Comparison of ENCODE assay signal across 8 cellular contexts in genomic region chr17:30921544-30922196, GRCh38. TPM values are rescaled to one million over a fixed set of nuclear protein-coding genes. Genes with fewer than 3 reads are reported as not detected.
A peak's percentile ranks its signal among the peaks of the same experiment; 100 is the strongest.
DNase-seq lines count a peak whose midpoint lies in the region; ATAC-seq and TF ChIP-seq lines count a peak whose summit lies in the region.

Gene ADAP2, plus strand, starts transcription at chr17:30921945. Its CDS starts 70 bp downstream, at chr17:30922015.

- H3K4me3 Mint-ChIP-seq in T-helper 2 cell treated with Interferon-gamma antibody and Interleukin-4, amounts not matched to agents 5 μg/mL and 100 μg/mL, for 36 hours = peak within 1 kb of the TSS; percentile 68
- H3K4me3 Mint-ChIP-seq in stimulated activated naive CD8-positive, alpha-beta T cell treated with anti-CD3 and anti-CD28 coated beads, Interleukin-15, Interleukin-2, amounts not matched to agents 100 ng/mL and 50 ng/mL, for 24 hours = peak within 1 kb of the TSS; percentile 80

- no peaks in the 10 kb centered on the region for H3K4me1 ChIP-seq in NT2/D1 (ENCODE audit: insufficient read depth, insufficient read length)
- H3K4me1 ChIP-seq in left lung = peaks cover 0 to 23% of the 10 kb centered on the region in 2 donors

- H3K27ac ChIP-seq in cingulate gyrus (ENCODE audit: low read depth, low read length) (peak within 1 kb of the TSS; percentile 39), left lung (peak within 1 kb of the TSS in 1 of 2 donors; percentile 50)

- H3K9me3 Mint-ChIP-seq in T-helper 2 cell treated with Interferon-gamma antibody and Interleukin-4, amounts not matched to agents 5 μg/mL and 100 μg/mL, for 36 hours = no peaks in the 10 kb centered on the region
- H3K9me3 Mint-ChIP-seq in stimulated activated naive CD8-positive, alpha-beta T cell treated with anti-CD3 and anti-CD28 coated beads, Interleukin-15, Interleukin-2, amounts not matched to agents 100 ng/mL and 50 ng/mL, for 24 hours = no peaks in the 10 kb centered on the region

- peaks cover 5% of the 10 kb centered on the region for H3K4me1 Mint-ChIP-seq in T-helper 2 cell treated with Interferon-gamma antibody and Interleukin-4, amounts not matched to agents 5 μg/mL and 100 μg/mL, for 36 hours (ENCODE audit: low read depth)
- peaks cover 13% of the 10 kb centered on the region for H3K4me1 Mint-ChIP-seq in stimulated activated naive CD8-positive, alpha-beta T cell treated with anti-CD3 and anti-CD28 coated beads, Interleukin-15, Interleukin-2, amounts not matched to agents 100 ng/mL and 50 ng/mL, for 24 hours (ENCODE audit: low read depth)

- peak within 1 kb of the TSS; percentile 21 for H3K9ac ChIP-seq in NT2/D1 (ENCODE audit: insufficient read length, low read depth)

- H3K4me3 ChIP-seq in NT2/D1 (ENCODE audit: insufficient read length, low read depth) (peak within 1 kb of the TSS; percentile 36), left lung (peak within 1 kb of the TSS; percentile 47 to 63)

- TF ChIP-seq CTCF in left lung (IDR thresholded peaks at IDR 0.05) = no peak

- peaks cover 63% of the 10 kb centered on the region for H3K27me3 Mint-ChIP-seq in T-helper 2 cell treated with Interferon-gamma antibody and Interleukin-4, amounts not matched to agents 5 μg/mL and 100 μg/mL, for 36 hours (ENCODE audit: low read depth)
- H3K27me3 Mint-ChIP-seq in stimulated activated naive CD8-positive, alpha-beta T cell treated with anti-CD3 and anti-CD28 coated beads, Interleukin-15, Interleukin-2, amounts not matched to agents 100 ng/mL and 50 ng/mL, for 24 hours = peaks cover 47% of the 10 kb centered on the region

- no peaks in the 10 kb centered on the region for H3K9me3 ChIP-seq in NT2/D1 (ENCODE audit: insufficient read depth, low read length)
- H3K9me3 ChIP-seq in left lung = no peaks in the 10 kb centered on the region

- no peak for TF ChIP-seq POLR2A in GM18505 (IDR thresholded peaks at IDR 0.05; ENCODE audit: borderline replicate concordance, extremely low read depth, insufficient read depth, insufficient read length)

- no peak within 1 kb of the TSS for H3K27ac Mint-ChIP-seq in T-helper 2 cell treated with Interferon-gamma antibody and Interleukin-4, amounts not matched to agents 5 μg/mL and 100 μg/mL, for 36 hours
- no peak within 1 kb of the TSS for H3K27ac Mint-ChIP-seq in stimulated activated naive CD8-positive, alpha-beta T cell treated with anti-CD3 and anti-CD28 coated beads, Interleukin-15, Interleukin-2, amounts not matched to agents 100 ng/mL and 50 ng/mL, for 24 hours

- no peak for DNase-seq in T-helper 2 cell treated with Interferon-gamma antibody and Interleukin-4, amounts not matched to agents 5 μg/mL and 100 μg/mL, for 36 hours (ENCODE audit: low spot score)
- no peak for DNase-seq in T-helper 2 cell
- no peak for DNase-seq in NT2/D1 (ENCODE audit: low read depth, low spot score)
- peak; percentile 83 to 95 for DNase-seq in left lung

- peak; percentile 97 for ATAC-seq in left lung
- ATAC-seq in GM18505 (IDR thresholded peaks at IDR 0.05; ENCODE audit: unreplicated experiment) = no peak
- no peak for ATAC-seq in HG02678 (IDR thresholded peaks at IDR 0.05; ENCODE audit: unreplicated experiment)

- H3K36me3 ChIP-seq in NT2/D1 (ENCODE audit: insufficient read depth, insufficient read length, low read length) (no peaks in the 10 kb centered on the region), left lung (peaks cover 0 to 26% of the 10 kb centered on the region in 2 donors)

- intact Hi-C loops in left lung (cut with DNase I) = no loop called here

- H3K36me3 Mint-ChIP-seq in T-helper 2 cell treated with Interferon-gamma antibody and Interleukin-4, amounts not matched to agents 5 μg/mL and 100 μg/mL, for 36 hours (ENCODE audit: low read depth) = no peaks in the 10 kb centered on the region
- H3K36me3 Mint-ChIP-seq in stimulated activated naive CD8-positive, alpha-beta T cell treated with anti-CD3 and anti-CD28 coated beads, Interleukin-15, Interleukin-2, amounts not matched to agents 100 ng/mL and 50 ng/mL, for 24 hours (ENCODE audit: low read depth) = no peaks in the 10 kb centered on the region

- H3K27me3 ChIP-seq in NT2/D1 (ENCODE audit: insufficient read depth, insufficient read length) = peaks cover 38% of the 10 kb centered on the region
- peaks cover 11 to 42% of the 10 kb centered on the region in 2 donors for H3K27me3 ChIP-seq in left lung

RNA-seq across cellular contexts. Expression of gene ADAP2, which starts in this region (rescaled TPM):
- total RNA-seq in left lung = 10 to 100 TPM; 23.3 to 46.1 TPM

Comparison
In these comparisons a context has a peak if more than half of its experiments do, and no peak if none do; other contexts are left out.
1. DNase-seq: peak in left lung (2 of 2); none in T-helper 2 cell treated with Interferon-gamma antibody and Interleukin-4, amounts not matched to agents 5 μg/mL and 100 μg/mL, for 36 hours (single experiment), T-helper 2 cell (0 of 5) and NT2/D1 (single experiment).